Comparison of ENCODE assay signal across 1 cellular context in genomic region chr16:85602831-85603755, GRCh38.
TF ChIP-seq lines count a peak whose summit lies in the region.

No MANE protein-coding gene starts in this region.

TF ChIP-seq in GM23338, 12 proteins besides CTCF, POLR2A, EP300 and RAD21 (continued from another document):
- no peak for TF ChIP-seq ZNF462 (CRISPR knock-in tag; IDR thresholded peaks at IDR 0.05)
- no peak for TF ChIP-seq NANOG (IDR thresholded peaks at IDR 0.05; ENCODE audit: borderline replicate concordance)
TF ChIP-seq in GM23338: peak in this region for 0.
